2 cellular contexts compared by ENCODE assay signal in the genomic region with DNA sequence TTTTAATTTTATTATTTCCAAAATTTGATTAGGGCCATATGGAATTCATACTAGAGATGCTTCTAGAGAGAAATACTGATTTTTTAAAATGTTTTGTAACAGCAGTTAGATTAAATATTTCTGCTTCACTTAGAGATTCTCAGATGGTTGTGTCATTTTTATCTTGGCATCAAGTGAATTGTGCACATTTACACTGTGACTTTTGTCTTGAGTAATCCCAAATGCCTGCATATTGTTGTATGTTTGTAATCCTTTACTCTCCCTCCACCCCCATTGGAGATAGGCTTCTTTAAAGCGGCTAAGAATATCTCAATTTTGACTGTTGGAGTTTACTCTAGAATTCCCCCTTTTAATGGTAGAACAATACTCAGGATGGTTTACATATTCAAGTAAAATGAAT.
TF ChIP-seq lines count a peak whose summit lies in the region.

No MANE protein-coding gene starts in this region.

TF ChIP-seq in IMR-90, 13 proteins besides CTCF, POLR2A, EP300 and RAD21:
- TF ChIP-seq RCOR1 (IDR thresholded peaks at IDR 0.05; ENCODE audit: insufficient replicate concordance, low read length) (no peak), MAZ (IDR thresholded peaks at IDR 0.05; ENCODE audit: borderline replicate concordance, low read depth, low read length) (no peak), BHLHE40 (IDR thresholded peaks at IDR 0.05; ENCODE audit: low read depth, low read length) (no peak), FOS (IDR thresholded peaks at IDR 0.05; ENCODE audit: low read depth, low read length) (no peak), RFX5 (IDR thresholded peaks at IDR 0.05; ENCODE audit: low read depth, low read length) (no peak), NFE2L2 (IDR thresholded peaks at IDR 0.05; ENCODE audit: low read depth, low read length) (no peak), MAFK (IDR thresholded peaks at IDR 0.05; ENCODE audit: low read depth, low read length) (no peak), SMC3 (IDR thresholded peaks at IDR 0.05; ENCODE audit: low read depth, low read length) (no peak), MXI1 (IDR thresholded peaks at IDR 0.05; ENCODE audit: borderline replicate concordance, low read depth, low read length) (no peak), CEBPB (IDR thresholded peaks at IDR 0.05; ENCODE audit: low read depth, low read length) (no peak), CHD1 (IDR thresholded peaks at IDR 0.05; ENCODE audit: low read depth, low read length) (no peak)
- TF ChIP-seq, protein P1, sequence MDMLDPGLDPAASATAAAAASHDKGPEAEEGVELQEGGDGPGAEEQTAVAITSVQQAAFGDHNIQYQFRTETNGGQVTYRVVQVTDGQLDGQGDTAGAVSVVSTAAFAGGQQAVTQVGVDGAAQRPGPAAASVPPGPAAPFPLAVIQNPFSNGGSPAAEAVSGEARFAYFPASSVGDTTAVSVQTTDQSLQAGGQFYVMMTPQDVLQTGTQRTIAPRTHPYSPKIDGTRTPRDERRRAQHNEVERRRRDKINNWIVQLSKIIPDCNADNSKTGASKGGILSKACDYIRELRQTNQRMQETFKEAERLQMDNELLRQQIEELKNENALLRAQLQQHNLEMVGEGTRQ (IDR thresholded peaks at IDR 0.05; ENCODE audit: low read depth, low read length), result no peak
- TF ChIP-seq, protein P2, sequence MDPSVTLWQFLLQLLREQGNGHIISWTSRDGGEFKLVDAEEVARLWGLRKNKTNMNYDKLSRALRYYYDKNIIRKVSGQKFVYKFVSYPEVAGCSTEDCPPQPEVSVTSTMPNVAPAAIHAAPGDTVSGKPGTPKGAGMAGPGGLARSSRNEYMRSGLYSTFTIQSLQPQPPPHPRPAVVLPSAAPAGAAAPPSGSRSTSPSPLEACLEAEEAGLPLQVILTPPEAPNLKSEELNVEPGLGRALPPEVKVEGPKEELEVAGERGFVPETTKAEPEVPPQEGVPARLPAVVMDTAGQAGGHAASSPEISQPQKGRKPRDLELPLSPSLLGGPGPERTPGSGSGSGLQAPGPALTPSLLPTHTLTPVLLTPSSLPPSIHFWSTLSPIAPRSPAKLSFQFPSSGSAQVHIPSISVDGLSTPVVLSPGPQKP (IDR thresholded peaks at IDR 0.05; ENCODE audit: borderline replicate concordance, low read depth, low read length), result no peak

TF ChIP-seq in H1, 55 proteins besides CTCF, POLR2A, EP300 and RAD21:
- no peak for TF ChIP-seq CREB1 (IDR thresholded peaks at IDR 0.05)
- TF ChIP-seq RBBP5 (IDR thresholded peaks at IDR 0.05; ENCODE audit: borderline replicate concordance, low read depth, low read length), result no peak
- TF ChIP-seq CHD1 (IDR thresholded peaks at IDR 0.05; ENCODE audit: low read depth, low read length), result 0 out of 2 replicates have a peak, but pooled peaks have one; percentile 5
- no peak for TF ChIP-seq SP2 (IDR thresholded peaks at IDR 0.05; ENCODE audit: low read length)
- TF ChIP-seq TCF12 (IDR thresholded peaks at IDR 0.05; ENCODE audit: low read depth, low read length), result no peak
- TF ChIP-seq NRF1 (IDR thresholded peaks at IDR 0.05; ENCODE audit: low read depth, low read length), result no peak
- no peak for TF ChIP-seq BACH1 (IDR thresholded peaks at IDR 0.05; ENCODE audit: low read length)
- TF ChIP-seq YY1 (IDR thresholded peaks at IDR 0.05; ENCODE audit: low read depth, low read length), result no peak
- TF ChIP-seq ASH2L (IDR thresholded peaks at IDR 0.05; ENCODE audit: low read length), result no peak
